Comparison of ENCODE assay signal across 16 cellular contexts in the genomic region with DNA sequence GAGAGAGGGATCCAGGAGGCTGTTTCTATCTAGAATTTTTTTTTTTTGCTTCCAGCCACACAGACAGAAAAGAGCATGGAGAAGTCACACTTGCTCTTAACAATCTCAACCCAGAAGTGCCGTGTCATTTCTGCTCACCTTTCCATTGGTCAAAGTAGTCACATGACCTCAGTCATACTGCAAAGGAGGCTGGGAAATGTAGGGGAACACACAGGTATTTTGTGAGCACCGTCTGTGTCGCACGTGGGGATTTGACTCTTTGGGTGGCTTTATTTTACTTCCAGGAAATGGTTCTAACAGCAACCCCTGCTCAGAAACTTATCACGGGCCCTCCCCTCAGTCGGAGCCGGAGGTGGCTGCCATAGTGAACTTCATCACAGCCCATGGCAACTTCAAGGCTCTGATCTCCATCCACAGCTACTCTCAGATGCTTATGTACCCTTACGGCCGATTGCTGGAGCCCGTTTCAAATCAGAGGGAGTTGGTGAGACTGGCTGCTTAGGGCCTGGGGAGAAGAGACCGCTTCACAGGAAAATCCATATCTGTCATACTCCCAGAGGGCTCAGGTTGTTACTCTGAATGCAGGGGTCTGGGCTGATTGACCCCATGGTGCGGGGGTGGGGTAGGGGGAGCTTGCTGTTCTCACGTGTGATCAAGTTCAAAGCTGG. TPM values are rescaled to one million over a fixed set of nuclear protein-coding genes. Genes with fewer than 3 reads are reported as not detected.
DNase-seq lines count a peak whose midpoint lies in the region; ATAC-seq and TF ChIP-seq lines count a peak whose summit lies in the region.
"Had no signal": no experiment of that assay in that cellular context is flagged by ENCODE, and none has a peak within 500 bp of the region (broad histone marks: within the 10 kb centered on the region; RNA-seq: fewer than 3 reads in every experiment).

No MANE protein-coding gene starts in this region.

- no peak for TF ChIP-seq RAD21 in HCT116 (IDR thresholded peaks at IDR 0.05; ENCODE audit: low read depth)

- DNase-seq in NCI-H2107 treated with DMSO at 0.1 percent for 48 hours (lab: John Stamatoyannopoulos, UW; ENCODE audit: unreplicated experiment) (peak; percentile 20), NCI-H2107 (lab: John Stamatoyannopoulos, UW) (no peak), HCT116 (ENCODE audit: low read depth, low spot score) (no peak), iPS-NIHi11 (ENCODE audit: low spot score) (no peak), GM10248 (ENCODE audit: extremely low spot score) (no peak), SK-N-DZ (ENCODE audit: low spot score) (no peak)
- peak; percentile 59 for DNase-seq in activated CD8-positive, alpha-beta memory T cell treated with anti-CD3 and anti-CD28 coated beads, Interleukin-2, amount 10 ng/mL, durations not matched to agents 7 days and 5 days
- DNase-seq in naive thymus-derived CD8-positive, alpha-beta T cell, result peak in 7 of 10 donors; percentile 27 to 84 (median 77)
- DNase-seq: NCI-H524 had no signal

- H3K9ac ChIP-seq in HCT116 (ENCODE audit: low read length), result no peak overlapping the region

- CTCF ChIA-PET in HCT116 (lab: Charles Lee) (no interaction called here), GM10248 (lab: Yijun Ruan, JAX) (no interaction called here)
- CTCF ChIA-PET in activated CD8-positive, alpha-beta memory T cell treated with anti-CD3 and anti-CD28 coated beads, Interleukin-2, amount 10 ng/mL, durations not matched to agents 7 days and 5 days (lab: Charles Lee), result no interaction called here

- H3K36me3 Mint-ChIP-seq in activated CD8-positive, alpha-beta memory T cell treated with anti-CD3 and anti-CD28 coated beads, Interleukin-2, amount 10 ng/mL, durations not matched to agents 7 days and 5 days, result no peaks in the 10 kb centered on the region
- H3K36me3 Mint-ChIP-seq in naive thymus-derived CD8-positive, alpha-beta T cell, result peaks cover 0 to 3% (median 0%) of the 10 kb centered on the region in 3 donors

- H3K4me3 ChIP-seq in HCT116 (replicated peaks in 1 of 2; ENCODE audit: low read depth in 1 of 2, low read length in 2 of 2), result no peak overlapping the region
- H3K4me3 ChIP-seq: gastroesophageal sphincter, right atrium auricular region, thoracic aorta had no signal

- no peak overlapping the region for H3K27ac ChIP-seq in HCT116 (ENCODE audit: low read depth, low read length)
- H3K27ac ChIP-seq: 22Rv1, gastroesophageal sphincter, right atrium auricular region, thoracic aorta had no signal

- H3K4me2 ChIP-seq in HCT116 (ENCODE audit: low read length), result peak overlapping the region; percentile 67

- TF ChIP-seq CTCF in HCT116 (IDR thresholded peaks at IDR 0.05 in 2 of 3, conservative IDR thresholded peaks at IDR 0.05 in 1 of 3; ENCODE audit: borderline replicate concordance in 1 of 3, insufficient read depth in 1 of 3, low read depth in 2 of 3, low read length in 2 of 3) (no peak), GM10248 (IDR thresholded peaks at IDR 0.05; ENCODE audit: control extremely low read depth, extremely low read depth, low read depth, missing control alignments) (no peak)

- H3K27me3 ChIP-seq in HCT116 (ENCODE audit: insufficient read depth, low read length), result no peaks in the 10 kb centered on the region
- H3K27me3 ChIP-seq: gastroesophageal sphincter, right atrium auricular region had no signal

- H3K4me1 ChIP-seq in HCT116 (ENCODE audit: control insufficient read depth in 1 of 2, insufficient read depth in 2 of 2, low read length in 2 of 2), result peaks cover 28 to 65% of the 10 kb centered on the region in 2 experiments

- ATAC-seq in HCT116, result no peak
- ATAC-seq in activated CD8-positive, alpha-beta memory T cell treated with anti-CD3 and anti-CD28 coated beads, Interleukin-2, amount 10 ng/mL, durations not matched to agents 7 days and 5 days, result peak; percentile 69
- ATAC-seq in naive thymus-derived CD8-positive, alpha-beta T cell, result peak; percentile 80 to 88
- ATAC-seq: gastroesophageal sphincter had no signal

- no peaks in the 10 kb centered on the region for H3K9me2 ChIP-seq in HCT116 (ENCODE audit: insufficient read depth)

- H3K79me2 ChIP-seq in HCT116 (ENCODE audit: insufficient read depth, low read length), result no peaks in the 10 kb centered on the region

- peak overlapping the region; percentile 60 for H2AFZ ChIP-seq in HCT116 (ENCODE audit: low read depth, low read length, poor library complexity, severe bottlenecking)

- peaks cover 2% of the 10 kb centered on the region for H3K27me3 Mint-ChIP-seq in activated CD8-positive, alpha-beta memory T cell treated with anti-CD3 and anti-CD28 coated beads, Interleukin-2, amount 10 ng/mL, durations not matched to agents 7 days and 5 days
- no peaks in the 10 kb centered on the region for H3K27me3 Mint-ChIP-seq in naive thymus-derived CD8-positive, alpha-beta T cell
- H3K27me3 Mint-ChIP-seq: IgD-negative memory B cell had no signal

- no peaks in the 10 kb centered on the region for H3K36me3 ChIP-seq in HCT116 (ENCODE audit: control insufficient read depth in 1 of 2, insufficient read depth in 2 of 2, low read length in 2 of 2)
- H3K36me3 ChIP-seq: gastroesophageal sphincter, right atrium auricular region, thoracic aorta had no signal

- H3K4me3 Mint-ChIP-seq in activated CD8-positive, alpha-beta memory T cell treated with anti-CD3 and anti-CD28 coated beads, Interleukin-2, amount 10 ng/mL, durations not matched to agents 7 days and 5 days, result peak overlapping the region; percentile 65
- H3K4me3 Mint-ChIP-seq in naive thymus-derived CD8-positive, alpha-beta T cell, result peak overlapping the region in 9 of 10 donors; percentile 69 to 90 (median 86)
- H3K4me3 Mint-ChIP-seq: IgD-negative memory B cell had no signal

- peaks cover 42% of the 10 kb centered on the region for H3K4me1 Mint-ChIP-seq in activated CD8-positive, alpha-beta memory T cell treated with anti-CD3 and anti-CD28 coated beads, Interleukin-2, amount 10 ng/mL, durations not matched to agents 7 days and 5 days
- peaks cover 17 to 70% (median 51%) of the 10 kb centered on the region in 4 donors for H3K4me1 Mint-ChIP-seq in naive thymus-derived CD8-positive, alpha-beta T cell

- intact Hi-C loops in HCT116 (cut with micrococcal nuclease), result no loop called here

- H3K27ac Mint-ChIP-seq in activated CD8-positive, alpha-beta memory T cell treated with anti-CD3 and anti-CD28 coated beads, Interleukin-2, amount 10 ng/mL, durations not matched to agents 7 days and 5 days, result peak overlapping the region; percentile 77
- peak overlapping the region; percentile 79 to 98 (median 94) for H3K27ac Mint-ChIP-seq in naive thymus-derived CD8-positive, alpha-beta T cell
- H3K27ac Mint-ChIP-seq: IgD-negative memory B cell had no signal

- no peaks in the 10 kb centered on the region for H3K9me3 ChIP-seq in HCT116 (ENCODE audit: control insufficient read depth in 1 of 2, insufficient read depth in 1 of 2, low read depth in 1 of 2, low read length in 2 of 2)
- H3K9me3 ChIP-seq: gastroesophageal sphincter, right atrium auricular region, thoracic aorta had no signal

- no TSS peak for BruUV-seq in HCT116 (replicated peaks; lab: Mats Ljungman, UMichigan)

- no peak for TF ChIP-seq POLR2A in HCT116 (IDR thresholded peaks at IDR 0.05; ENCODE audit: borderline replicate concordance, extremely low read depth, insufficient read depth, insufficient read length)

- no peaks in the 10 kb centered on the region for H4K20me1 ChIP-seq in HCT116 (ENCODE audit: insufficient read depth)

- POLR2A ChIA-PET in HCT116 (lab: Charles Lee) (no interaction called here), GM10248 (lab: Yijun Ruan, JAX) (no interaction called here)
- POLR2A ChIA-PET in naive thymus-derived CD8-positive, alpha-beta T cell (lab: Charles Lee), result interaction anchor here (0.8 to 2.3 kb wide), 5 partner anchors 27 to 94 kb away, joined by 3 to 12 read pairs (median 4); no protein-coding TSS in a partner anchor

- RAD21 ChIA-PET in HCT116 (lab: Charles Lee; ENCODE audit: low non-redundant PET in 1 of 2, low total read pairs in 2 of 2, uncharacterized antibody in 2 of 2, unreplicated experiment in 2 of 2), result no interaction called here

- no peaks in the 10 kb centered on the region for H3K9me3 Mint-ChIP-seq in activated CD8-positive, alpha-beta memory T cell treated with anti-CD3 and anti-CD28 coated beads, Interleukin-2, amount 10 ng/mL, durations not matched to agents 7 days and 5 days (ENCODE audit: low read depth)
- H3K9me3 Mint-ChIP-seq in naive thymus-derived CD8-positive, alpha-beta T cell, result peaks cover 0 to 1% (median 0%) of the 10 kb centered on the region in 9 donors
- H3K9me3 Mint-ChIP-seq: IgD-negative memory B cell had no signal

TF ChIP-seq in HCT116, 20 proteins besides CTCF, POLR2A, EP300 and RAD21 (continues in another document):
- TF ChIP-seq, protein P1, sequence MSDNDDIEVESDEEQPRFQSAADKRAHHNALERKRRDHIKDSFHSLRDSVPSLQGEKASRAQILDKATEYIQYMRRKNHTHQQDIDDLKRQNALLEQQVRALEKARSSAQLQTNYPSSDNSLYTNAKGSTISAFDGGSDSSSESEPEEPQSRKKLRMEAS (IDR thresholded peaks at IDR 0.05), result no peak
- TF ChIP-seq SIN3A (IDR thresholded peaks at IDR 0.05; ENCODE audit: low read depth) (no peak), ZNF274 (IDR thresholded peaks at IDR 0.05; ENCODE audit: low read depth, low read length) (no peak), SP1 (IDR thresholded peaks at IDR 0.05; ENCODE audit: low read depth) (no peak), YY1 (IDR thresholded peaks at IDR 0.05; ENCODE audit: extremely low read depth, insufficient replicate concordance, low read depth, low read length) (no peak), SRF (IDR thresholded peaks at IDR 0.05; ENCODE audit: low read depth) (no peak), FOSL1 (IDR thresholded peaks at IDR 0.05; ENCODE audit: low read depth) (no peak), CEBPB (IDR thresholded peaks at IDR 0.05; ENCODE audit: low read depth) (no peak)

RNA-seq across cellular contexts. Expression of gene CPA1, which starts 13.1 kb away (rescaled TPM):
- total RNA-seq in HCT116 (2021; ENCODE audit: unreplicated experiment), result 11.9 TPM
- polyA plus RNA-seq in HCT116 (2012), result not detected in 2 replicates
- total RNA-seq in activated CD8-positive, alpha-beta memory T cell treated with anti-CD3 and anti-CD28 coated beads, Interleukin-2, amount 10 ng/mL, durations not matched to agents 7 days and 5 days, result not detected
- not detected for total RNA-seq in naive thymus-derived CD8-positive, alpha-beta T cell
- polyA plus RNA-seq in naive thymus-derived CD8-positive, alpha-beta T cell, result under 1 TPM in 1 of 3 donors, not detected in 2; 0.26 TPM
- polyA plus RNA-seq in SK-N-DZ (2014; cell fraction: cytosol; rRNA removed), result 0.67 and 0.76 TPM in 2 replicates
- 2.3 and 3.1 TPM in 2 replicates for polyA plus RNA-seq in SK-N-DZ (2014; cell fraction: nucleus; rRNA removed)
- total RNA-seq: bronchial epithelial cell, kidney epithelial cell, right atrium auricular region had no signal
- polyA plus RNA-seq: IgD-negative memory B cell had no signal

RNA-seq across cellular contexts. Expression of gene CPA5, which starts 22.6 kb away (rescaled TPM):
- total RNA-seq in HCT116 (2021; ENCODE audit: unreplicated experiment), result not detected
- polyA plus RNA-seq in HCT116 (2012), result 0.08 TPM in 1 of 2 replicates, not detected in the other
- 1 to 10 TPM; 3.4 to 4.0 TPM for total RNA-seq in activated CD8-positive, alpha-beta memory T cell treated with anti-CD3 and anti-CD28 coated beads, Interleukin-2, amount 10 ng/mL, durations not matched to agents 7 days and 5 days
- total RNA-seq in naive thymus-derived CD8-positive, alpha-beta T cell, result 10 to 100 TPM in 1 of 2 experiments, 1 to 10 TPM in 1; 9.4 to 14.7 TPM
- 100 to 1,000 TPM in 1 of 3 donors, 10 to 100 TPM in 2; 56.8 to 159 (median 69.2) TPM for polyA plus RNA-seq in naive thymus-derived CD8-positive, alpha-beta T cell
- not detected in 2 replicates for polyA plus RNA-seq in SK-N-DZ (2014; cell fraction: cytosol; rRNA removed)
- 0.20 TPM in 1 of 2 replicates, not detected in the other for polyA plus RNA-seq in SK-N-DZ (2014; cell fraction: nucleus; rRNA removed)
- total RNA-seq: bronchial epithelial cell, gastroesophageal sphincter, kidney epithelial cell, right atrium auricular region, thoracic aorta had no signal
- polyA plus RNA-seq: IgD-negative memory B cell had no signal

Comparison
In these comparisons a context has a peak if more than half of its experiments do, and no peak if none do; other contexts are left out.
1. DNase-seq: peak in NCI-H2107 treated with DMSO at 0.1 percent for 48 hours (single experiment), activated CD8-positive, alpha-beta memory T cell treated with anti-CD3 and anti-CD28 coated beads, Interleukin-2, amount 10 ng/mL, durations not matched to agents 7 days and 5 days (single experiment) and naive thymus-derived CD8-positive, alpha-beta T cell (7 of 10); none in NCI-H2107 (single experiment), HCT116 (single experiment), iPS-NIHi11 (single experiment), GM10248 (single experiment) and SK-N-DZ (single experiment).
2. RNA of gene CPA1, which starts 13.1 kb away (total RNA-seq): 11.9 TPM in HCT116 (single experiment); not detected in activated CD8-positive, alpha-beta memory T cell treated with anti-CD3 and anti-CD28 coated beads, Interleukin-2, amount 10 ng/mL, durations not matched to agents 7 days and 5 days and not detected in naive thymus-derived CD8-positive, alpha-beta T cell; every median in the first group is over 10 times any median in the second.